12 cellular contexts compared by ENCODE assay signal in genomic region chr7:138890782-138891445, GRCh38.
A peak's percentile ranks its signal among the peaks of the same experiment; 100 is the strongest.
DNase-seq lines count a peak whose midpoint lies in the region; ATAC-seq and TF ChIP-seq lines count a peak whose summit lies in the region.
"Had no signal": no experiment of that assay in that cellular context is flagged by ENCODE, and none has a peak within 500 bp of the region (broad histone marks: within the 10 kb centered on the region; RNA-seq: fewer than 3 reads in every experiment).

No MANE protein-coding gene starts in this region.

- no peak for DNase-seq in activated CD4-positive, alpha-beta T cell treated with anti-CD3 and anti-CD28 coated beads, Interleukin-2, amount 10 ng/mL, durations not matched to agents 7 days and 5 days
- DNase-seq in activated CD4-positive, alpha-beta T cell treated with anti-CD3 and anti-CD28 coated beads, Interleukin-2, amount 50 U/mL, for 48 hours: no peak
- DNase-seq in SK-MEL-5 (ENCODE audit: low read depth, low spot score) (peak; percentile 47), heart left ventricle (peak in 1 of 5 donors; percentile 35), tibial nerve (ENCODE audit: low spot score in 2 of 2) (peak; percentile 30), Peyer's patch (no peak), NCI-H510A treated with DMSO at 0.1 percent for 48 hours (lab: John Stamatoyannopoulos, UW) (no peak)
- DNase-seq: activated B cell treated with CpG ODN at 0.5 μM for 24 hours; activated naive CD8-positive, alpha-beta T cell treated with anti-CD3 and anti-CD28 coated beads, Interleukin-2, amount 10 ng/mL, durations not matched to agents 7 days and 5 days had no signal

- TF ChIP-seq POLR2A in heart left ventricle (IDR thresholded peaks at IDR 0.05) (no peak), tibial nerve (IDR thresholded peaks at IDR 0.05) (no peak), Peyer's patch (IDR thresholded peaks at IDR 0.05) (no peak)

- H3K9me3 ChIP-seq in heart left ventricle (no peaks in the 10 kb centered on the region), tibial nerve (no peaks in the 10 kb centered on the region), Peyer's patch (no peaks in the 10 kb centered on the region)
- H3K9me3 ChIP-seq: BLaER1 treated with 17β-estradiol and CSF1 and Interleukin-3, amounts not matched to agents 10 nM and 100 nM; mucosa of descending colon had no signal

- in situ Hi-C loops in SK-MEL-5 (cut with HindIII; ENCODE audit: low pct_unique_long_range_greater_than_20kb, low sequenced_read_pairs): no loop called here

- intact Hi-C loops in heart left ventricle (cut with DNase I): loop anchor here in 2 of 10 donors (5.0 to 10.0 kb wide), 2 partner anchors 46 to 84 kb away; no protein-coding TSS in a partner anchor

- H3K36me3 Mint-ChIP-seq in activated CD4-positive, alpha-beta T cell treated with anti-CD3 and anti-CD28 coated beads, Interleukin-2, amount 10 ng/mL, durations not matched to agents 7 days and 5 days (ENCODE audit: low read depth): no peaks in the 10 kb centered on the region

- peaks cover 14% of the 10 kb centered on the region for H3K4me1 Mint-ChIP-seq in activated CD4-positive, alpha-beta T cell treated with anti-CD3 and anti-CD28 coated beads, Interleukin-2, amount 10 ng/mL, durations not matched to agents 7 days and 5 days

- H3K36me3 ChIP-seq in heart left ventricle (peaks cover 0 to 5% (median 0%) of the 10 kb centered on the region in 9 donors), tibial nerve (peaks cover 0 to 16% (median 0%) of the 10 kb centered on the region in 3 donors), Peyer's patch (no peaks in the 10 kb centered on the region)

- POLR2A ChIA-PET in activated CD4-positive, alpha-beta T cell treated with anti-CD3 and anti-CD28 coated beads, Interleukin-2, amount 10 ng/mL, durations not matched to agents 7 days and 5 days (lab: Charles Lee): interaction anchor here (0.7 kb wide), 1 partner anchor 289 kb away, joined by 3 read pairs; no protein-coding TSS in a partner anchor

- 52 to 66% (median 64%) methylated on average over 12 of the region's 12 CpGs for WGBS in heart left ventricle, 4 donors
- 48 to 64% methylated on average over 12 of the region's 12 CpGs for WGBS in tibial nerve, 2 donors

- H3K4me3 ChIP-seq in heart left ventricle (no peak overlapping the region), tibial nerve (no peak overlapping the region), Peyer's patch (no peak overlapping the region)
- H3K4me3 ChIP-seq: BLaER1 treated with 17β-estradiol and CSF1 and Interleukin-3, amounts not matched to agents 10 nM and 100 nM; mucosa of descending colon had no signal

- CTCF ChIA-PET in activated CD4-positive, alpha-beta T cell treated with anti-CD3 and anti-CD28 coated beads, Interleukin-2, amount 10 ng/mL, durations not matched to agents 7 days and 5 days (lab: Charles Lee): interaction anchor here (0.9 to 1.7 kb wide), 2 partner anchors 14 to 17 kb away, joined by 5 read pairs; no protein-coding TSS in a partner anchor

- no peaks in the 10 kb centered on the region for H3K27me3 ChIP-seq in heart left ventricle
- no peaks in the 10 kb centered on the region for H3K27me3 ChIP-seq in tibial nerve
- no peaks in the 10 kb centered on the region for H3K27me3 ChIP-seq in Peyer's patch
- H3K27me3 ChIP-seq: BLaER1 treated with 17β-estradiol and CSF1 and Interleukin-3, amounts not matched to agents 10 nM and 100 nM had no signal

- ATAC-seq in heart left ventricle (peak in 3 of 4 donors; percentile 24 to 83 (median 34)), GM18909 (IDR thresholded peaks at IDR 0.05; ENCODE audit: poor library complexity, unreplicated experiment) (no peak)
- ATAC-seq: mucosa of descending colon had no signal

- H3K4me1 ChIP-seq in heart left ventricle: peaks cover 0 to 9% (median 0%) of the 10 kb centered on the region in 12 donors
- H3K4me1 ChIP-seq in tibial nerve: peaks cover 0 to 26% (median 0%) of the 10 kb centered on the region in 4 donors
- H3K4me1 ChIP-seq in Peyer's patch: no peaks in the 10 kb centered on the region

- H3K27ac Mint-ChIP-seq in activated CD4-positive, alpha-beta T cell treated with anti-CD3 and anti-CD28 coated beads, Interleukin-2, amount 10 ng/mL, durations not matched to agents 7 days and 5 days: peak overlapping the region; percentile 20
- H3K27ac Mint-ChIP-seq: activated B cell treated with CpG ODN at 0.5 μM for 24 hours; activated naive CD8-positive, alpha-beta T cell treated with anti-CD3 and anti-CD28 coated beads, Interleukin-2, amount 10 ng/mL, durations not matched to agents 7 days and 5 days had no signal

- peaks cover 16% of the 10 kb centered on the region for H3K27me3 Mint-ChIP-seq in activated CD4-positive, alpha-beta T cell treated with anti-CD3 and anti-CD28 coated beads, Interleukin-2, amount 10 ng/mL, durations not matched to agents 7 days and 5 days

- no peaks in the 10 kb centered on the region for H3K9me3 Mint-ChIP-seq in activated CD4-positive, alpha-beta T cell treated with anti-CD3 and anti-CD28 coated beads, Interleukin-2, amount 10 ng/mL, durations not matched to agents 7 days and 5 days
- H3K9me3 Mint-ChIP-seq: activated B cell treated with CpG ODN at 0.5 μM for 24 hours; activated naive CD8-positive, alpha-beta T cell treated with anti-CD3 and anti-CD28 coated beads, Interleukin-2, amount 10 ng/mL, durations not matched to agents 7 days and 5 days had no signal

- no peak for TF ChIP-seq EP300 in tibial nerve (IDR thresholded peaks at IDR 0.05)

- TF ChIP-seq CTCF in heart left ventricle (IDR thresholded peaks at IDR 0.05) (no peak), tibial nerve (IDR thresholded peaks at IDR 0.05) (no peak), Peyer's patch (IDR thresholded peaks at IDR 0.05) (no peak)

- H3K4me3 Mint-ChIP-seq in activated CD4-positive, alpha-beta T cell treated with anti-CD3 and anti-CD28 coated beads, Interleukin-2, amount 10 ng/mL, durations not matched to agents 7 days and 5 days: no peak overlapping the region
- H3K4me3 Mint-ChIP-seq: activated B cell treated with CpG ODN at 0.5 μM for 24 hours; activated naive CD8-positive, alpha-beta T cell treated with anti-CD3 and anti-CD28 coated beads, Interleukin-2, amount 10 ng/mL, durations not matched to agents 7 days and 5 days had no signal

- H3K27ac ChIP-seq in heart left ventricle (no peak overlapping the region), tibial nerve (peak overlapping the region in 1 of 4 donors; percentile 33), Peyer's patch (no peak overlapping the region)
- H3K27ac ChIP-seq: BLaER1 treated with 17β-estradiol and CSF1 and Interleukin-3, amounts not matched to agents 10 nM and 100 nM had no signal

Comparison
In these comparisons a context has a peak if more than half of its experiments do, and no peak if none do; other contexts are left out.
1. DNase-seq: peak in SK-MEL-5 (single experiment) and tibial nerve (2 of 2); none in activated CD4-positive, alpha-beta T cell treated with anti-CD3 and anti-CD28 coated beads, Interleukin-2, amount 10 ng/mL, durations not matched to agents 7 days and 5 days (single experiment), activated CD4-positive, alpha-beta T cell treated with anti-CD3 and anti-CD28 coated beads, Interleukin-2, amount 50 U/mL, for 48 hours (0 of 2), Peyer's patch (0 of 3) and NCI-H510A treated with DMSO at 0.1 percent for 48 hours (single experiment).